Comparison of ENCODE assay signal across 1 cellular context in genomic region chr2:181992776-181993175, GRCh38.
A peak's percentile ranks its signal among the peaks of the same experiment; 100 is the strongest.
TF ChIP-seq lines count a peak whose summit lies in the region.

No MANE protein-coding gene starts in this region.

TF ChIP-seq in GM12878, 131 proteins besides CTCF, POLR2A, EP300 and RAD21 (continued from another document):
- no peak for TF ChIP-seq E4F1 (IDR thresholded peaks at IDR 0.05; ENCODE audit: borderline replicate concordance, partially characterized antibody)
- TF ChIP-seq MEF2B (IDR thresholded peaks at IDR 0.05; ENCODE audit: partially characterized antibody, poor library complexity, severe bottlenecking) = no peak
- TF ChIP-seq MYC (IDR thresholded peaks at IDR 0.05; ENCODE audit: insufficient read depth, insufficient read length, insufficient replicate concordance, low read length, severe bottlenecking) = no peak
- TF ChIP-seq ASH2L (IDR thresholded peaks at IDR 0.05; ENCODE audit: borderline replicate concordance, low read depth) = no peak
- no peak for TF ChIP-seq WRNIP1 (IDR thresholded peaks at IDR 0.05; ENCODE audit: borderline replicate concordance, low read depth, low read length)
- no peak for TF ChIP-seq KAT2A (conservative IDR thresholded peaks at IDR 0.05; ENCODE audit: control insufficient read depth, low read depth, low read length)
- TF ChIP-seq EZH2 (IDR thresholded peaks at IDR 0.05; ENCODE audit: borderline replicate concordance, control insufficient read depth, low read depth, low read length) = no peak
- TF ChIP-seq PML (IDR thresholded peaks at IDR 0.05; ENCODE audit: low read length) = no peak
- peak; percentile 52; the same call in 1 of the 2 replicates for TF ChIP-seq CREM (IDR thresholded peaks at IDR 0.05; ENCODE audit: low read depth)
- no peak for TF ChIP-seq HCFC1 (IDR thresholded peaks at IDR 0.05; ENCODE audit: low read length)
- no peak for TF ChIP-seq SMC3 (IDR thresholded peaks at IDR 0.05; ENCODE audit: borderline replicate concordance, low read length)
- no peak; the same call in 1 of the 2 replicates for TF ChIP-seq TBL1XR1 (IDR thresholded peaks at IDR 0.05; ENCODE audit: low read depth, low read length)
